12 cellular contexts compared by ENCODE assay signal in the genomic region with DNA sequence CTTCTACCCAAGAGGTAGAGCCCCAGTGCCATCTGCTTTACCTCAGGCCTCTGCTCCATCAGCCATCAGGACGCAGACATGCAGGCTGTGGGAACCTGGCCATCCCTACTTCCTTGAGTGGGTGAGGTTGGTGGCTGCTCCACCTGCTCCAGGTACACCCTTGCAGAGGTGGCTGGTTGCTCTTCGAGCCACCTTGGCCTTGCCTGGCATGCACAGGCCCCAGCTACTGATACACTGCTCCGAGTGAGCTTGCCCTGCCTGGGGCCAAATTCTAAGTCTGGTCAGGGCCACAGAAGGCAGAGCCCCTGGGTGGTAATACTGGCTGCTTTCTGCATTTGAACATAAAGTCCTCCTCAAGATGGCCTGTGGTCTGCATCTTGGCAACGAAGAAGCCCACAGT. TPM values are rescaled to one million over a fixed set of nuclear protein-coding genes. Genes with fewer than 3 reads are reported as not detected.
DNase-seq lines count a peak whose midpoint lies in the region; ATAC-seq and TF ChIP-seq lines count a peak whose summit lies in the region.
"Not testable (repeated sequence)": the region's sequence is repeated elsewhere in the genome, so short reads cannot be mapped to it uniquely, and the experiment has no call there.
"Had no signal": no experiment of that assay in that cellular context is flagged by ENCODE, and none has a peak within 500 bp of the region (broad histone marks: within the 10 kb centered on the region; RNA-seq: fewer than 3 reads in every experiment).

No MANE protein-coding gene starts in this region.

- not testable (repeated sequence) for H3K9me3 ChIP-seq in spleen

- DNase-seq in activated effector memory CD4-positive, alpha-beta T cell treated with anti-CD3 and anti-CD28 coated beads, Interleukin-2, amount 50 U/mL, for 16 hours: peak; percentile 2
- DNase-seq in Right ventricle myocardium superior (peak; percentile 24), left ventricle myocardium superior (peak; percentile 16), islet precursor cell (peak; percentile 3), osteocyte (ENCODE audit: extremely low spot score, unreplicated experiment) (peak; percentile 72), spleen (peak; percentile 60)

- not testable (repeated sequence) for H3K4me3 ChIP-seq in spleen

- H3K27ac Mint-ChIP-seq in osteocyte (ENCODE audit: unreplicated experiment): not testable (repeated sequence)

- not testable (repeated sequence) for H3K9me3 Mint-ChIP-seq in osteocyte (ENCODE audit: unreplicated experiment)

- not testable (repeated sequence) for TF ChIP-seq POLR2A in spleen (IDR thresholded peaks at IDR 0.05)

- H3K4me1 ChIP-seq in spleen: not testable (repeated sequence)

- intact Hi-C loops in Right ventricle myocardium superior (cut with DNase I); left ventricle myocardium superior (cut with micrococcal nuclease); spleen (cut with DNase I; ENCODE audit: low total_unique reads): not testable (repeated sequence)

- H3K4me1 Mint-ChIP-seq in osteocyte (ENCODE audit: unreplicated experiment): not testable (repeated sequence)

- H3K36me3 ChIP-seq in spleen: not testable (repeated sequence)

- ATAC-seq in Right ventricle myocardium superior (ENCODE audit: poor library complexity); left ventricle myocardium superior: not testable (repeated sequence)

- H3K27me3 Mint-ChIP-seq in osteocyte (ENCODE audit: unreplicated experiment): not testable (repeated sequence)

- not testable (repeated sequence) for H3K27ac ChIP-seq in spleen

- H3K36me3 Mint-ChIP-seq in osteocyte (ENCODE audit: unreplicated experiment): not testable (repeated sequence)

- H3K27me3 ChIP-seq in spleen (replicated peaks in 1 of 7): not testable (repeated sequence)

- H3K4me3 Mint-ChIP-seq in osteocyte (ENCODE audit: unreplicated experiment): not testable (repeated sequence)

- TF ChIP-seq CTCF in osteocyte (IDR thresholded peaks at IDR 0.05); spleen (IDR thresholded peaks at IDR 0.05 in 8 of 11, conservative IDR thresholded peaks at IDR 0.05 in 3 of 11): not testable (repeated sequence)

- 25 to 67% (median 66%) methylated on average over 2 to 3 of the region's 4 CpGs; no CpG with 5 or more reads in 2 of the 5 donors for WGBS in spleen, 5 donors

RNA-seq across cellular contexts. Expression of a gene that starts 41.2 kb away (rescaled TPM):
- total RNA-seq in Right ventricle myocardium superior (not detected), left ventricle myocardium superior (not detected), osteocyte (not detected in 2 replicates), spleen (not detected)
- polyA plus RNA-seq in spleen: not detected
- total RNA-seq: A673; Caco-2; Calu3; CD4-positive, alpha-beta T cell; CD8-positive, alpha-beta T cell had no signal
- polyA plus RNA-seq: AG04450 had no signal

Comparison
In these comparisons a context has a peak if more than half of its experiments do, and no peak if none do; other contexts are left out.
1. DNase-seq: peak in every context shown above with its lines; median percentile 72 in osteocyte; 60 in spleen; 24 in Right ventricle myocardium superior; 16 in left ventricle myocardium superior; 3 in islet precursor cell; 2 in activated effector memory CD4-positive, alpha-beta T cell treated with anti-CD3 and anti-CD28 coated beads, Interleukin-2, amount 50 U/mL, for 16 hours.